Comparison of ENCODE assay signal across 1 cellular context in genomic region chr3:14511971-14512943, GRCh38.
TF ChIP-seq lines count a peak whose summit lies in the region.

No MANE protein-coding gene starts in this region.

TF ChIP-seq in IMR-90, 13 proteins besides CTCF, POLR2A, EP300 and RAD21:
- no peak for TF ChIP-seq RFX5 (IDR thresholded peaks at IDR 0.05; ENCODE audit: low read depth, low read length)
- no peak for TF ChIP-seq USF2 (IDR thresholded peaks at IDR 0.05; ENCODE audit: low read depth, low read length)
- no peak for TF ChIP-seq RCOR1 (IDR thresholded peaks at IDR 0.05; ENCODE audit: insufficient replicate concordance, low read length)
- no peak for TF ChIP-seq MXI1 (IDR thresholded peaks at IDR 0.05; ENCODE audit: borderline replicate concordance, low read depth, low read length)
- no peak for TF ChIP-seq CHD1 (IDR thresholded peaks at IDR 0.05; ENCODE audit: low read depth, low read length)
- no peak for TF ChIP-seq SMC3 (IDR thresholded peaks at IDR 0.05; ENCODE audit: low read depth, low read length)
- no peak for TF ChIP-seq MAZ (IDR thresholded peaks at IDR 0.05; ENCODE audit: borderline replicate concordance, low read depth, low read length)
- TF ChIP-seq BHLHE40 (IDR thresholded peaks at IDR 0.05; ENCODE audit: low read depth, low read length) = no peak
- no peak for TF ChIP-seq NFE2L2 (IDR thresholded peaks at IDR 0.05; ENCODE audit: low read depth, low read length)
- TF ChIP-seq FOS (IDR thresholded peaks at IDR 0.05; ENCODE audit: low read depth, low read length) = no peak
- TF ChIP-seq CEBPB (IDR thresholded peaks at IDR 0.05; ENCODE audit: low read depth, low read length) = no peak
- TF ChIP-seq, protein P1, sequence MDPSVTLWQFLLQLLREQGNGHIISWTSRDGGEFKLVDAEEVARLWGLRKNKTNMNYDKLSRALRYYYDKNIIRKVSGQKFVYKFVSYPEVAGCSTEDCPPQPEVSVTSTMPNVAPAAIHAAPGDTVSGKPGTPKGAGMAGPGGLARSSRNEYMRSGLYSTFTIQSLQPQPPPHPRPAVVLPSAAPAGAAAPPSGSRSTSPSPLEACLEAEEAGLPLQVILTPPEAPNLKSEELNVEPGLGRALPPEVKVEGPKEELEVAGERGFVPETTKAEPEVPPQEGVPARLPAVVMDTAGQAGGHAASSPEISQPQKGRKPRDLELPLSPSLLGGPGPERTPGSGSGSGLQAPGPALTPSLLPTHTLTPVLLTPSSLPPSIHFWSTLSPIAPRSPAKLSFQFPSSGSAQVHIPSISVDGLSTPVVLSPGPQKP (IDR thresholded peaks at IDR 0.05; ENCODE audit: borderline replicate concordance, low read depth, low read length) = no peak
- no peak for TF ChIP-seq MAFK (IDR thresholded peaks at IDR 0.05; ENCODE audit: low read depth, low read length)
